In genomic region chr11:9758676-9759518, GRCh38 we compare ENCODE assay signal across 1 cellular context.
TF ChIP-seq lines count a peak whose summit lies in the region.

No MANE protein-coding gene starts in this region.

TF ChIP-seq in K562, 482 proteins besides CTCF, POLR2A, EP300 and RAD21 (continued from another document and continues in another):
- TF ChIP-seq ZNF280A (IDR thresholded peaks at IDR 0.05; ENCODE audit: low read depth, partially characterized antibody) = no peak
- TF ChIP-seq TCF3 (CRISPR knock-in tag; IDR thresholded peaks at IDR 0.05) = peak; percentile 47; the same call in 1 of the 2 replicates
- no peak for TF ChIP-seq CC2D1A (IDR thresholded peaks at IDR 0.05)
- no peak for TF ChIP-seq PRPF4 (IDR thresholded peaks at IDR 0.05; ENCODE audit: insufficient read depth, low read depth, low read length, poor library complexity, severe bottlenecking)
- no peak for TF ChIP-seq PRDM10 (IDR thresholded peaks at IDR 0.05; ENCODE audit: partially characterized antibody)
- no peak for TF ChIP-seq THRAP3 (IDR thresholded peaks at IDR 0.05; ENCODE audit: borderline replicate concordance)
- TF ChIP-seq NFRKB (IDR thresholded peaks at IDR 0.05; ENCODE audit: low read depth) = no peak
- no peak for TF ChIP-seq STAT6 (CRISPR knock-in tag; IDR thresholded peaks at IDR 0.05)
- no peak for TF ChIP-seq CSDE1 (IDR thresholded peaks at IDR 0.05)
- TF ChIP-seq NR4A1 (CRISPR knock-in tag; IDR thresholded peaks at IDR 0.05) = no peak
- peak; percentile 5; the same call in 1 of the 2 replicates for TF ChIP-seq NR4A1 (tag; IDR thresholded peaks at IDR 0.05)
- TF ChIP-seq PHTF2 (CRISPR knock-in tag; IDR thresholded peaks at IDR 0.05) = no peak
- no peak for TF ChIP-seq ZNF586 (CRISPR knock-in tag; conservative IDR thresholded peaks at IDR 0.05)
- TF ChIP-seq TRIM25 (IDR thresholded peaks at IDR 0.05; ENCODE audit: borderline replicate concordance) = no peak
- TF ChIP-seq RERE (CRISPR knock-in tag; IDR thresholded peaks at IDR 0.05; ENCODE audit: borderline replicate concordance) = no peak
- TF ChIP-seq SRF (CRISPR knock-in tag; IDR thresholded peaks at IDR 0.05) = peak in 1 of 2 experiments; percentile 26; a peak in 1 of 4 replicates
- TF ChIP-seq ZSCAN29 (IDR thresholded peaks at IDR 0.05) = no peak
- TF ChIP-seq ZBTB49 (CRISPR knock-in tag; IDR thresholded peaks at IDR 0.05; ENCODE audit: borderline replicate concordance) = peak; percentile 32; the same call in 1 of the 2 replicates
- TF ChIP-seq SAFB2 (IDR thresholded peaks at IDR 0.05; ENCODE audit: borderline replicate concordance, low read depth, low read length, severe bottlenecking) = no peak
- TF ChIP-seq RBM15 (IDR thresholded peaks at IDR 0.05; ENCODE audit: insufficient read depth, low read length) = no peak
- no peak for TF ChIP-seq HNRNPLL (IDR thresholded peaks at IDR 0.05; ENCODE audit: low read depth, low read length, poor library complexity, severe bottlenecking)
- TF ChIP-seq ILK (tag; IDR thresholded peaks at IDR 0.05; ENCODE audit: borderline replicate concordance, low read depth) = no peak
- TF ChIP-seq NR2F6 (CRISPR knock-in tag; IDR thresholded peaks at IDR 0.05) = no peak
- no peak for TF ChIP-seq CGGBP1 (CRISPR knock-in tag; IDR thresholded peaks at IDR 0.05)
- no peak for TF ChIP-seq MCM2 (IDR thresholded peaks at IDR 0.05; ENCODE audit: low read depth)
- TF ChIP-seq E2F6 (IDR thresholded peaks at IDR 0.05; ENCODE audit: borderline replicate concordance in 1 of 2, extremely low read depth in 1 of 2, insufficient read depth in 1 of 2, insufficient read length in 1 of 2, low read depth in 1 of 2, low read length in 1 of 2, poor library complexity in 1 of 2, severe bottlenecking in 1 of 2) = peak in 1 of 2 experiments; percentile 84
- TF ChIP-seq ERF (CRISPR knock-in tag; IDR thresholded peaks at IDR 0.05) = no peak
- no peak for TF ChIP-seq HMGN3 (IDR thresholded peaks at IDR 0.05; ENCODE audit: borderline replicate concordance, extremely low read depth, insufficient read length, low read depth, low read length)
- TF ChIP-seq XRCC4 (IDR thresholded peaks at IDR 0.05; ENCODE audit: extremely low read depth, insufficient read depth, insufficient read length) = no peak
- no peak for TF ChIP-seq ZNF165 (CRISPR knock-in tag; IDR thresholded peaks at IDR 0.05; ENCODE audit: borderline replicate concordance)
- TF ChIP-seq POLR2G (IDR thresholded peaks at IDR 0.05; ENCODE audit: low read depth, low read length) = peak; percentile 79
- TF ChIP-seq MED1 (CRISPR knock-in tag; IDR thresholded peaks at IDR 0.05; ENCODE audit: borderline replicate concordance) = no peak
- peak; percentile 11 for TF ChIP-seq SAP30 (IDR thresholded peaks at IDR 0.05; ENCODE audit: borderline replicate concordance, insufficient read depth, low read depth, low read length, poor library complexity, severe bottlenecking)
